ENCODE assay signal across 15 cellular contexts in genomic region chr17:32553168-32553567, GRCh38.
A peak's percentile ranks its signal among the peaks of the same experiment; 100 is the strongest.
DNase-seq lines count a peak whose midpoint lies in the region; ATAC-seq and TF ChIP-seq lines count a peak whose summit lies in the region.
"Had no signal": no experiment of that assay in that cellular context is flagged by ENCODE, and none has a peak within 500 bp of the region (broad histone marks: within the 10 kb centered on the region; RNA-seq: fewer than 3 reads in every experiment).

No MANE protein-coding gene starts in this region.

- CTCF ChIA-PET in activated CD8-positive, alpha-beta T cell treated with anti-CD3 and anti-CD28 coated beads for 36 hours (lab: Charles Lee) = no interaction called here
- CTCF ChIA-PET in activated CD8-positive, alpha-beta T cell treated with anti-CD3 and anti-CD28 coated beads, Interleukin-2, amount 10 ng/mL, durations not matched to agents 7 days and 5 days (lab: Charles Lee) = interaction anchor here (1.0 to 1.4 kb wide), 3 partner anchors 29 to 66 kb away, joined by 3 to 4 read pairs (median 3); partner anchors contain the start of gene CDK5R1

- H3K27ac ChIP-seq in trophoblast cell (ENCODE audit: low read depth, low read length) = no peak overlapping the region
- H3K27ac ChIP-seq: breast epithelium had no signal

- no peak overlapping the region for H3K23ac ChIP-seq in trophoblast cell (ENCODE audit: low read length)

- no peak overlapping the region for H2BK120ac ChIP-seq in trophoblast cell (ENCODE audit: insufficient read depth, low read length, poor library complexity)

- no peak overlapping the region for H4K8ac ChIP-seq in trophoblast cell (ENCODE audit: low read depth, low read length)

- H3K9me3 ChIP-seq in trophoblast cell (ENCODE audit: insufficient read depth, low read depth, low read length) = no peaks in the 10 kb centered on the region
- H3K9me3 ChIP-seq: breast epithelium had no signal

- no peak overlapping the region for H3K4ac ChIP-seq in trophoblast cell (ENCODE audit: low read depth, low read length)

- H3K18ac ChIP-seq in trophoblast cell (ENCODE audit: low read length) = no peak overlapping the region

- no peak overlapping the region for H3K4me3 ChIP-seq in trophoblast cell (ENCODE audit: low read depth, low read length)
- H3K4me3 ChIP-seq: breast epithelium had no signal

- no peak overlapping the region for H3K4me3 Mint-ChIP-seq in activated CD8-positive, alpha-beta T cell treated with anti-CD3 and anti-CD28 coated beads for 36 hours
- H3K4me3 Mint-ChIP-seq in activated CD8-positive, alpha-beta T cell treated with anti-CD3 and anti-CD28 coated beads, Interleukin-2, amount 10 ng/mL, durations not matched to agents 7 days and 5 days = no peak overlapping the region
- H3K4me3 Mint-ChIP-seq in activated T-helper 17 cell treated with anti-CD3 and anti-CD28 coated beads, Interleukin-2, amount 50 U/mL, for 72 hours = no peak overlapping the region
- H3K4me3 Mint-ChIP-seq in neural crest cell = no peak overlapping the region
- H3K4me3 Mint-ChIP-seq: activated naive CD8-positive, alpha-beta T cell treated with anti-CD3 and anti-CD28 coated beads, Interleukin-2, amount 50 U/mL, for 24 hours; mesothelial cell of epicardium had no signal

- no peak overlapping the region for H2AK5ac ChIP-seq in trophoblast cell (ENCODE audit: low read length)

- H3K14ac ChIP-seq in trophoblast cell (ENCODE audit: low read length) = no peak overlapping the region

- H3K27me3 Mint-ChIP-seq in activated CD8-positive, alpha-beta T cell treated with anti-CD3 and anti-CD28 coated beads for 36 hours = no peaks in the 10 kb centered on the region
- H3K27me3 Mint-ChIP-seq in activated CD8-positive, alpha-beta T cell treated with anti-CD3 and anti-CD28 coated beads, Interleukin-2, amount 10 ng/mL, durations not matched to agents 7 days and 5 days (ENCODE audit: low read depth) = no peaks in the 10 kb centered on the region
- H3K27me3 Mint-ChIP-seq in activated T-helper 17 cell treated with anti-CD3 and anti-CD28 coated beads, Interleukin-2, amount 50 U/mL, for 72 hours = no peaks in the 10 kb centered on the region
- no peaks in the 10 kb centered on the region for H3K27me3 Mint-ChIP-seq in neural crest cell (ENCODE audit: low read depth)
- H3K27me3 Mint-ChIP-seq: activated naive CD8-positive, alpha-beta T cell treated with anti-CD3 and anti-CD28 coated beads, Interleukin-2, amount 50 U/mL, for 24 hours had no signal

- H3K27me3 ChIP-seq in trophoblast cell (ENCODE audit: insufficient read depth, low read length) = no peaks in the 10 kb centered on the region
- H3K27me3 ChIP-seq: breast epithelium had no signal

- ATAC-seq in activated CD8-positive, alpha-beta T cell treated with anti-CD3 and anti-CD28 coated beads for 36 hours = peak; percentile 35
- no peak for ATAC-seq in activated CD8-positive, alpha-beta T cell treated with anti-CD3 and anti-CD28 coated beads, Interleukin-2, amount 10 ng/mL, durations not matched to agents 7 days and 5 days
- ATAC-seq in activated T-helper 17 cell treated with anti-CD3 and anti-CD28 coated beads, Interleukin-2, amount 50 U/mL, for 72 hours (replicated peaks) = peak; percentile 30
- ATAC-seq: activated naive CD8-positive, alpha-beta T cell treated with anti-CD3 and anti-CD28 coated beads, Interleukin-2, amount 50 U/mL, for 24 hours had no signal

- H4K12ac ChIP-seq in trophoblast cell (ENCODE audit: low read depth, low read length) = no peak overlapping the region

- no CpG with 5 or more reads among the region's 3 CpGs for WGBS in trophoblast cell (ENCODE audit: extremely low coverage, insufficient coverage, insufficient read length)

- H3K9ac ChIP-seq in trophoblast cell (ENCODE audit: low read length) = no peak overlapping the region

- H3K4me2 ChIP-seq in trophoblast cell (ENCODE audit: low read length) = no peak overlapping the region

- H3K36me3 Mint-ChIP-seq in activated CD8-positive, alpha-beta T cell treated with anti-CD3 and anti-CD28 coated beads for 36 hours (ENCODE audit: low read depth) = no peaks in the 10 kb centered on the region
- no peaks in the 10 kb centered on the region for H3K36me3 Mint-ChIP-seq in activated CD8-positive, alpha-beta T cell treated with anti-CD3 and anti-CD28 coated beads, Interleukin-2, amount 10 ng/mL, durations not matched to agents 7 days and 5 days (ENCODE audit: low read depth)
- H3K36me3 Mint-ChIP-seq in activated T-helper 17 cell treated with anti-CD3 and anti-CD28 coated beads, Interleukin-2, amount 50 U/mL, for 72 hours (ENCODE audit: low read depth) = no peaks in the 10 kb centered on the region
- H3K36me3 Mint-ChIP-seq in neural crest cell (ENCODE audit: low read depth) = no peaks in the 10 kb centered on the region
- H3K36me3 Mint-ChIP-seq: mesothelial cell of epicardium had no signal

- no peaks in the 10 kb centered on the region for H3K79me2 ChIP-seq in trophoblast cell (ENCODE audit: control insufficient read depth, insufficient read depth, low read length, poor library complexity)

- H2BK12ac ChIP-seq in trophoblast cell (ENCODE audit: low read length) = no peak overlapping the region

- POLR2A ChIA-PET in activated CD8-positive, alpha-beta T cell treated with anti-CD3 and anti-CD28 coated beads for 36 hours (lab: Charles Lee) = no interaction called here
- POLR2A ChIA-PET in activated CD8-positive, alpha-beta T cell treated with anti-CD3 and anti-CD28 coated beads, Interleukin-2, amount 10 ng/mL, durations not matched to agents 7 days and 5 days (lab: Charles Lee) = no interaction called here

- no peak overlapping the region for H4K91ac ChIP-seq in trophoblast cell (ENCODE audit: low read depth, low read length)

- DNase-seq in activated CD8-positive, alpha-beta T cell treated with anti-CD3 and anti-CD28 coated beads for 36 hours = no peak
- DNase-seq in activated CD8-positive, alpha-beta T cell treated with anti-CD3 and anti-CD28 coated beads, Interleukin-2, amount 10 ng/mL, durations not matched to agents 7 days and 5 days = no peak
- peak; percentile 20 to 36 for DNase-seq in Kasumi-1 (lab: John Stamatoyannopoulos, UW)
- DNase-seq in neural crest cell (ENCODE audit: low read depth, low spot score) = no peak
- no peak for DNase-seq in trophoblast cell
- no peak for DNase-seq in cardiac septum (ENCODE audit: low spot score)
- no peak for DNase-seq in stimulated activated CD4-positive, alpha-beta T cell treated with anti-CD3 and anti-CD28 coated beads, Interleukin-4, amount 100 ng/mL, for 1 hour
- DNase-seq: activated CD4-positive, alpha-beta T cell treated with anti-CD3 and anti-CD28 coated beads for 1 hour; activated naive CD8-positive, alpha-beta T cell treated with anti-CD3 and anti-CD28 coated beads, Interleukin-2, amount 50 U/mL, for 24 hours; COR-L47; NCI-H2081; T-helper 1 cell had no signal

- H3K27ac Mint-ChIP-seq in activated CD8-positive, alpha-beta T cell treated with anti-CD3 and anti-CD28 coated beads for 36 hours = no peak overlapping the region
- H3K27ac Mint-ChIP-seq in activated CD8-positive, alpha-beta T cell treated with anti-CD3 and anti-CD28 coated beads, Interleukin-2, amount 10 ng/mL, durations not matched to agents 7 days and 5 days = no peak overlapping the region
- no peak overlapping the region for H3K27ac Mint-ChIP-seq in activated T-helper 17 cell treated with anti-CD3 and anti-CD28 coated beads, Interleukin-2, amount 50 U/mL, for 72 hours
- H3K27ac Mint-ChIP-seq in neural crest cell (ENCODE audit: unreplicated experiment) = peak overlapping the region; percentile 24
- H3K27ac Mint-ChIP-seq: activated naive CD8-positive, alpha-beta T cell treated with anti-CD3 and anti-CD28 coated beads, Interleukin-2, amount 50 U/mL, for 24 hours; mesothelial cell of epicardium had no signal

- H3K4me1 ChIP-seq in trophoblast cell (ENCODE audit: control insufficient read depth in 1 of 2, insufficient read depth in 2 of 2, low read length in 2 of 2) = peaks cover 0 to 3% of the 10 kb centered on the region in 2 experiments
- H3K4me1 ChIP-seq: breast epithelium had no signal

- H3K36me3 ChIP-seq in trophoblast cell (ENCODE audit: control insufficient read depth in 1 of 2, insufficient read depth in 2 of 2, low read length in 2 of 2) = no peaks in the 10 kb centered on the region
- H3K36me3 ChIP-seq: breast epithelium had no signal

- no peaks in the 10 kb centered on the region for H3K9me3 Mint-ChIP-seq in activated CD8-positive, alpha-beta T cell treated with anti-CD3 and anti-CD28 coated beads for 36 hours
- no peaks in the 10 kb centered on the region for H3K9me3 Mint-ChIP-seq in activated CD8-positive, alpha-beta T cell treated with anti-CD3 and anti-CD28 coated beads, Interleukin-2, amount 10 ng/mL, durations not matched to agents 7 days and 5 days (ENCODE audit: insufficient read depth)
- H3K9me3 Mint-ChIP-seq in activated T-helper 17 cell treated with anti-CD3 and anti-CD28 coated beads, Interleukin-2, amount 50 U/mL, for 72 hours = no peaks in the 10 kb centered on the region
- no peaks in the 10 kb centered on the region for H3K9me3 Mint-ChIP-seq in neural crest cell
- H3K9me3 Mint-ChIP-seq: activated naive CD8-positive, alpha-beta T cell treated with anti-CD3 and anti-CD28 coated beads, Interleukin-2, amount 50 U/mL, for 24 hours; mesothelial cell of epicardium had no signal

- peaks cover 47% of the 10 kb centered on the region for H3K4me1 Mint-ChIP-seq in activated CD8-positive, alpha-beta T cell treated with anti-CD3 and anti-CD28 coated beads for 36 hours (ENCODE audit: low read depth)
- H3K4me1 Mint-ChIP-seq in activated CD8-positive, alpha-beta T cell treated with anti-CD3 and anti-CD28 coated beads, Interleukin-2, amount 10 ng/mL, durations not matched to agents 7 days and 5 days (ENCODE audit: low read depth) = peaks cover 65% of the 10 kb centered on the region
- H3K4me1 Mint-ChIP-seq in activated T-helper 17 cell treated with anti-CD3 and anti-CD28 coated beads, Interleukin-2, amount 50 U/mL, for 72 hours = peaks cover 31% of the 10 kb centered on the region
- H3K4me1 Mint-ChIP-seq in neural crest cell = peaks cover 13% of the 10 kb centered on the region
- H3K4me1 Mint-ChIP-seq: mesothelial cell of epicardium had no signal

- H2BK5ac ChIP-seq in trophoblast cell (ENCODE audit: low read depth, low read length, poor library complexity) = no peak overlapping the region

- TF ChIP-seq CTCF in activated CD8-positive, alpha-beta T cell treated with anti-CD3 and anti-CD28 coated beads for 36 hours (IDR thresholded peaks at IDR 0.05) = no peak
- no peak for TF ChIP-seq CTCF in neural crest cell (conservative IDR thresholded peaks at IDR 0.05)

- no peaks in the 10 kb centered on the region for H3K79me1 ChIP-seq in trophoblast cell (ENCODE audit: low read length)

- no peak overlapping the region for H2AFZ ChIP-seq in trophoblast cell (ENCODE audit: insufficient read depth, low read length, poor library complexity)

- intact Hi-C loops in activated CD8-positive, alpha-beta T cell treated with anti-CD3 and anti-CD28 coated beads for 36 hours (cut with micrococcal nuclease) = no loop called here
- intact Hi-C loops in cardiac septum (cut with DNase I) = no loop called here

Comparison
In these comparisons a context has a peak if more than half of its experiments do, and no peak if none do; other contexts are left out.
1. DNase-seq: peak in Kasumi-1 (2 of 2); none in activated CD8-positive, alpha-beta T cell treated with anti-CD3 and anti-CD28 coated beads for 36 hours (single experiment), activated CD8-positive, alpha-beta T cell treated with anti-CD3 and anti-CD28 coated beads, Interleukin-2, amount 10 ng/mL, durations not matched to agents 7 days and 5 days (single experiment), neural crest cell (single experiment), trophoblast cell (0 of 2), cardiac septum (single experiment) and stimulated activated CD4-positive, alpha-beta T cell treated with anti-CD3 and anti-CD28 coated beads, Interleukin-4, amount 100 ng/mL, for 1 hour (single experiment).